Comparison of ENCODE assay signal across 10 cellular contexts in the genomic region with DNA sequence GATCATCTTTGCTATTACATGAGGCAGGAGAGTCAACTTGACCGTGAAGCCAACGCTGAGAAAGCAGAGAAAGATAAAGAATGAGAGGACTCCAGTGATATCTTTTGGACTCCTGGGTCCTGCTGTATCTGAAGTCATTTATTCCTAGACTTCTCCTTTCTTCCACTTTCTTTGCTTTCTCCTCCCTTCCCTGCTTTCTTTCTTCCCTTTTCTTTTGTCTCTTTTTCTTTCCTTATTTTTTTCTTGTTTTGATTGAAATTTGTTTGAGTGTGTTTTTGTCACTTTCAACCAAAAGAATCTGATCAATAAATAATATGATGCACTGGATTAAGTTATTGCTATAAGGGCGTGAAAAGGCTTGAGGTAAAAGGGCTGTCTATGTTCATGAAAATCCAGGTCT. TPM values are rescaled to one million over a fixed set of nuclear protein-coding genes. Genes with fewer than 3 reads are reported as not detected.
"Had no signal": no experiment of that assay in that cellular context is flagged by ENCODE, and none has a peak within 500 bp of the region (broad histone marks: within the 10 kb centered on the region; RNA-seq: fewer than 3 reads in every experiment).

No MANE protein-coding gene starts in this region.

- H3K4me3 ChIP-seq: GM23248, HAP-1, K562 had no signal

- H3K36me3 ChIP-seq: HAP-1 had no signal

- H3K4me1 ChIP-seq: HAP-1 had no signal

- DNase-seq: GM23248, GOT3, H7, IMR-90, KG1 had no signal

- FAIRE-seq: K562 had no signal

- H3K9me3 ChIP-seq: HAP-1 had no signal

- H2AFZ ChIP-seq: GM23248 had no signal

- H3K27ac ChIP-seq: GM23248 had no signal

- ATAC-seq: HCT116, K562 had no signal

RNA-seq across cellular contexts. Expression of a gene that starts 58.1 kb away (rescaled TPM):
- total RNA-seq: GM23248, H4, H7, HT1080, IMR-90 had no signal
- polyA plus RNA-seq: GM23248, IMR-90 had no signal
